In genomic region chr15:45185903-45186770, GRCh38 we compare ENCODE assay signal across 1 cellular context.
TF ChIP-seq lines count a peak whose summit lies in the region.

No MANE protein-coding gene starts in this region.

TF ChIP-seq in IMR-90, 13 proteins besides CTCF, POLR2A, EP300 and RAD21 (continued from another document):
- no peak for TF ChIP-seq USF2 (IDR thresholded peaks at IDR 0.05; ENCODE audit: low read depth, low read length)
- no peak for TF ChIP-seq CEBPB (IDR thresholded peaks at IDR 0.05; ENCODE audit: low read depth, low read length)
- TF ChIP-seq MAZ (IDR thresholded peaks at IDR 0.05; ENCODE audit: borderline replicate concordance, low read depth, low read length), result no peak
- no peak for TF ChIP-seq MAFK (IDR thresholded peaks at IDR 0.05; ENCODE audit: low read depth, low read length)
- no peak for TF ChIP-seq NFE2L2 (IDR thresholded peaks at IDR 0.05; ENCODE audit: low read depth, low read length)
- TF ChIP-seq BHLHE40 (IDR thresholded peaks at IDR 0.05; ENCODE audit: low read depth, low read length), result no peak
- no peak for TF ChIP-seq SMC3 (IDR thresholded peaks at IDR 0.05; ENCODE audit: low read depth, low read length)
- TF ChIP-seq, protein P1, sequence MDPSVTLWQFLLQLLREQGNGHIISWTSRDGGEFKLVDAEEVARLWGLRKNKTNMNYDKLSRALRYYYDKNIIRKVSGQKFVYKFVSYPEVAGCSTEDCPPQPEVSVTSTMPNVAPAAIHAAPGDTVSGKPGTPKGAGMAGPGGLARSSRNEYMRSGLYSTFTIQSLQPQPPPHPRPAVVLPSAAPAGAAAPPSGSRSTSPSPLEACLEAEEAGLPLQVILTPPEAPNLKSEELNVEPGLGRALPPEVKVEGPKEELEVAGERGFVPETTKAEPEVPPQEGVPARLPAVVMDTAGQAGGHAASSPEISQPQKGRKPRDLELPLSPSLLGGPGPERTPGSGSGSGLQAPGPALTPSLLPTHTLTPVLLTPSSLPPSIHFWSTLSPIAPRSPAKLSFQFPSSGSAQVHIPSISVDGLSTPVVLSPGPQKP (IDR thresholded peaks at IDR 0.05; ENCODE audit: borderline replicate concordance, low read depth, low read length), result no peak
- no peak for TF ChIP-seq FOS (IDR thresholded peaks at IDR 0.05; ENCODE audit: low read depth, low read length)
- TF ChIP-seq MXI1 (IDR thresholded peaks at IDR 0.05; ENCODE audit: borderline replicate concordance, low read depth, low read length), result no peak
- no peak for TF ChIP-seq RFX5 (IDR thresholded peaks at IDR 0.05; ENCODE audit: low read depth, low read length)
